13 cellular contexts compared by ENCODE assay signal in the genomic region with DNA sequence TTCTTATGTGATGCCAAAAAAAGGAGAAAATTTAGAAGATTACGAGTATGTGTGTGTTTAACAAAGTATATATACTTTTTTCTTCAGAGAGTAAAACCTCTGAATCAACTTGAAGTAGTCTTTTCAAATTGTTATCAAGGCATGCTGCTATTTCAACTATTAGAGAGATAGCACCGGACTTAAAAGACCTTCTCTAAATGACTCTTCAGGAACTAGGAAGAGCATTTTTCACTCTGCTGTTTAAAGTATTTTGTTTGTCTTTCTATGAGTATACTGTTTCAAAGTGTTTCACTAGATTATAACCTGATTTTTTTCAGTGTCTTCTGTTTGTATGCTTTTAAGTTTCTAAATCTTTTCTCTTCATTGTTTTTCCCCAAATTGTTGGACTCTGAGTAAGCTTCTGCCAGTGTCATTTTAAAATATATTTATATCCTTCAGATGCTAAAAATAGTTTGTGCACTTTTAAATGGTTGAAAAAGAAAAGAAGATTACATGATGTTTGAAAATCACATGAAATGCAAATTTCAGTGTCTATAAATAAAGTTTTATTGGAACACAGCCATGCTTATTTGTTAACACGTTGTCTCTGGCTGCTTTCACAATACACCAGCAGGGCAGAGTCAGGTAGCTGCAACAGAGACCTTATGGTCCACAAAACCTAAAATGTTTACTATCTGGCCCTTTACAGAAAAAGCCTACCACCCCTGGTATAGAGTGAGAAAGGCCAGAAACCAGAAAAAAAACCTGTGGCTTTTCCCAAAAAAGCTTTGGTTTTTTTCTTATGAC. TPM values are rescaled to one million over a fixed set of nuclear protein-coding genes. Genes with fewer than 3 reads are reported as not detected.
DNase-seq lines count a peak whose midpoint lies in the region; ATAC-seq and TF ChIP-seq lines count a peak whose summit lies in the region.
"Had no signal": no experiment of that assay in that cellular context is flagged by ENCODE, and none has a peak within 500 bp of the region (broad histone marks: within the 10 kb centered on the region; RNA-seq: fewer than 3 reads in every experiment).

No MANE protein-coding gene starts in this region.

- H3K36me3 ChIP-seq in HUES48 (ENCODE audit: control insufficient read depth, insufficient read depth, low read length): no peaks in the 10 kb centered on the region
- no peaks in the 10 kb centered on the region for H3K36me3 ChIP-seq in brain microvascular endothelial cell (replicated peaks)
- no peaks in the 10 kb centered on the region for H3K36me3 ChIP-seq in liver (ENCODE audit: control insufficient read depth in 4 of 4, insufficient read depth in 3 of 4, low read depth in 1 of 4, low read length in 3 of 4)
- H3K36me3 ChIP-seq: tibial nerve had no signal

- ATAC-seq in HG02973 (IDR thresholded peaks at IDR 0.05; ENCODE audit: unreplicated experiment) (no peak), HG03439 (IDR thresholded peaks at IDR 0.05; ENCODE audit: unreplicated experiment) (no peak)
- ATAC-seq: mucosa of descending colon had no signal

- H3K9ac ChIP-seq in HUES48 (ENCODE audit: low read depth, low read length): peak overlapping the region; percentile 57
- no peak overlapping the region for H3K9ac ChIP-seq in liver (ENCODE audit: low read depth in 1 of 2, low read length in 2 of 2)

- peak; percentile 10 for DNase-seq in AG08395 (ENCODE audit: low spot score)
- DNase-seq in brain microvascular endothelial cell: no peak
- DNase-seq in NK-92 treated with Interleukin-12 subunit alpha and Interleukin-12 subunit beta, amount 100 ng/mL, for 24 hours (lab: John Stamatoyannopoulos, UW): no peak
- DNase-seq in NOMO-1 treated with dmso at 0.1 percent for 144 hours (lab: John Stamatoyannopoulos, UW; ENCODE audit: unreplicated experiment): no peak
- DNase-seq: activated CD4-positive, alpha-beta T cell treated with anti-CD3 and anti-CD28 coated beads for 36 hours; activated gamma-delta T cell treated with Interleukin-2 at 50 U/mL for 16 hours; C1 segment of cervical spinal cord; mucosa of descending colon had no signal

- no peak for TF ChIP-seq RAD21 in liver (IDR thresholded peaks at IDR 0.05)

- WGBS in liver: 57% methylated on average over 3 of the region's 3 CpGs

- H3K27me3 ChIP-seq in HUES48 (ENCODE audit: control insufficient read depth, insufficient read depth, low read length) (no peaks in the 10 kb centered on the region), brain microvascular endothelial cell (replicated peaks) (no peaks in the 10 kb centered on the region), liver (ENCODE audit: control insufficient read depth in 4 of 4, insufficient read depth in 4 of 4, low read length in 3 of 4) (no peaks in the 10 kb centered on the region)
- H3K27me3 ChIP-seq: tibial nerve had no signal

- H3K4me1 ChIP-seq in HUES48 (ENCODE audit: control insufficient read depth, insufficient read depth, low read length) (peaks cover 47% of the 10 kb centered on the region), liver (ENCODE audit: control insufficient read depth in 4 of 4, insufficient read depth in 4 of 4, low read length in 3 of 4) (no peaks in the 10 kb centered on the region)
- H3K4me1 ChIP-seq: tibial nerve had no signal

- in situ Hi-C loops in brain microvascular endothelial cell (cut with HindIII; ENCODE audit: low pct_ligation_motif_present, low sequenced_read_pairs): no loop called here

- H3K4me3 ChIP-seq in HUES48 (ENCODE audit: low read depth, low read length) (peak overlapping the region; percentile 38; the same call in 1 of the 2 replicates), brain microvascular endothelial cell (ENCODE audit: low read depth, low read length) (no peak overlapping the region), liver (ENCODE audit: low read depth in 1 of 3, low read length in 3 of 3) (no peak overlapping the region)
- H3K4me3 ChIP-seq: mucosa of descending colon, tibial nerve had no signal

- peak overlapping the region; percentile 98 for H3K27ac ChIP-seq in HUES48 (ENCODE audit: low read depth, low read length)
- H3K27ac ChIP-seq in brain microvascular endothelial cell: peak overlapping the region; percentile 90
- H3K27ac ChIP-seq in liver (ENCODE audit: low read depth in 1 of 2, low read length in 2 of 2): no peak overlapping the region

- no peaks in the 10 kb centered on the region for H3K9me3 ChIP-seq in HUES48 (ENCODE audit: control insufficient read depth, insufficient read depth, low read length)
- H3K9me3 ChIP-seq in liver (ENCODE audit: control insufficient read depth in 4 of 4, low read length in 3 of 4): no peaks in the 10 kb centered on the region
- H3K9me3 ChIP-seq: mucosa of descending colon had no signal

- TF ChIP-seq CTCF in brain microvascular endothelial cell (IDR thresholded peaks at IDR 0.05; ENCODE audit: low read depth, low read length, missing control alignments) (no peak), liver (IDR thresholded peaks at IDR 0.05; ENCODE audit: low read depth, low read length, missing input control) (no peak)

TF ChIP-seq in liver, 16 proteins besides CTCF, POLR2A, EP300 and RAD21:
- TF ChIP-seq YY1 (IDR thresholded peaks at IDR 0.05) (no peak), GABPA (IDR thresholded peaks at IDR 0.05 in 1 of 2, conservative IDR thresholded peaks at IDR 0.05 in 1 of 2) (no peak), HNF4A (conservative IDR thresholded peaks at IDR 0.05) (peak; percentile 3 to 21)

RNA-seq across cellular contexts. Expression of a gene that starts 21.3 kb away (rescaled TPM):
- total RNA-seq in liver: 10 to 100 TPM; 19.4 to 48.9 TPM
- polyA plus RNA-seq in liver: 10 to 100 TPM; 27.9 to 31.3 TPM

Comparison
In these comparisons a context has a peak if more than half of its experiments do, and no peak if none do; other contexts are left out.
1. H3K27ac ChIP-seq: peak in HUES48 (single experiment) and brain microvascular endothelial cell (single experiment); none in liver (0 of 2).